ENCODE assay signal across 19 cellular contexts in genomic region chr2:222042666-222043065, GRCh38.
DNase-seq lines count a peak whose midpoint lies in the region; ATAC-seq and TF ChIP-seq lines count a peak whose summit lies in the region.
"Had no signal": no experiment of that assay in that cellular context is flagged by ENCODE, and none has a peak within 500 bp of the region (broad histone marks: within the 10 kb centered on the region; RNA-seq: fewer than 3 reads in every experiment).

No MANE protein-coding gene starts in this region.

- CTCF ChIA-PET in activated CD4-positive, alpha-beta memory T cell treated with anti-CD3 and anti-CD28 coated beads, Interleukin-2, amount 10 ng/mL, durations not matched to agents 7 days and 5 days (lab: Charles Lee): no interaction called here

- no peak for ATAC-seq in GM21786 (IDR thresholded peaks at IDR 0.05; ENCODE audit: unreplicated experiment)
- ATAC-seq: CD8-positive, alpha-beta T cell; GM12878; GM23338; HCT116 had no signal

- no peak overlapping the region for H3K27ac Mint-ChIP-seq in activated CD4-positive, alpha-beta memory T cell treated with anti-CD3 and anti-CD28 coated beads, Interleukin-2, amount 10 ng/mL, durations not matched to agents 7 days and 5 days
- H3K27ac Mint-ChIP-seq: B cell; CD4-positive, CD25-positive, alpha-beta regulatory T cell; CD8-positive, alpha-beta T cell; GM23338; H9; HFFc6 had no signal

- no peak overlapping the region for H3K4me3 Mint-ChIP-seq in activated CD4-positive, alpha-beta memory T cell treated with anti-CD3 and anti-CD28 coated beads, Interleukin-2, amount 10 ng/mL, durations not matched to agents 7 days and 5 days
- H3K4me3 Mint-ChIP-seq: B cell; CD4-positive, CD25-positive, alpha-beta regulatory T cell; CD8-positive, alpha-beta T cell; GM23338; H9; HFFc6 had no signal

- DNase-seq in NCI-H82 (lab: John Stamatoyannopoulos, UW) (peak; percentile 13), NCI-H82 treated with DMSO at 0.1 percent for 48 hours (lab: John Stamatoyannopoulos, UW; ENCODE audit: unreplicated experiment) (no peak), SK-MEL-5 (ENCODE audit: low read depth, low spot score) (peak; percentile 81), foreskin melanocyte (peak; percentile 88), pons (ENCODE audit: low spot score) (peak; percentile 42), GM13977 (ENCODE audit: low spot score) (no peak)
- DNase-seq in activated CD4-positive, alpha-beta memory T cell treated with anti-CD3 and anti-CD28 coated beads, Interleukin-2, amount 10 ng/mL, durations not matched to agents 7 days and 5 days: no peak
- DNase-seq: Calu3; CD4-positive, CD25-positive, alpha-beta regulatory T cell; CD8-positive, alpha-beta T cell; DMS153; DND-41; H9; HFFc6 had no signal

- no peaks in the 10 kb centered on the region for H3K9me3 Mint-ChIP-seq in activated CD4-positive, alpha-beta memory T cell treated with anti-CD3 and anti-CD28 coated beads, Interleukin-2, amount 10 ng/mL, durations not matched to agents 7 days and 5 days
- H3K9me3 Mint-ChIP-seq: CD8-positive, alpha-beta T cell; GM23338; H9; HFFc6 had no signal

- H3K36me3 Mint-ChIP-seq in activated CD4-positive, alpha-beta memory T cell treated with anti-CD3 and anti-CD28 coated beads, Interleukin-2, amount 10 ng/mL, durations not matched to agents 7 days and 5 days (ENCODE audit: low read depth): no peaks in the 10 kb centered on the region
- H3K36me3 Mint-ChIP-seq: CD4-positive, CD25-positive, alpha-beta regulatory T cell; CD8-positive, alpha-beta T cell had no signal

- POLR2A ChIA-PET in activated CD4-positive, alpha-beta memory T cell treated with anti-CD3 and anti-CD28 coated beads, Interleukin-2, amount 10 ng/mL, durations not matched to agents 7 days and 5 days (lab: Charles Lee): no interaction called here

- H3K4me1 Mint-ChIP-seq in activated CD4-positive, alpha-beta memory T cell treated with anti-CD3 and anti-CD28 coated beads, Interleukin-2, amount 10 ng/mL, durations not matched to agents 7 days and 5 days: no peaks in the 10 kb centered on the region
- H3K4me1 Mint-ChIP-seq: B cell; CD4-positive, CD25-positive, alpha-beta regulatory T cell had no signal

- peaks cover 9% of the 10 kb centered on the region for H3K27me3 Mint-ChIP-seq in activated CD4-positive, alpha-beta memory T cell treated with anti-CD3 and anti-CD28 coated beads, Interleukin-2, amount 10 ng/mL, durations not matched to agents 7 days and 5 days
- H3K27me3 Mint-ChIP-seq: B cell; CD4-positive, CD25-positive, alpha-beta regulatory T cell had no signal

- TF ChIP-seq CTCF in GM13977 (IDR thresholded peaks at IDR 0.05; ENCODE audit: extremely low read depth, insufficient read depth, missing control alignments): no peak

- in situ Hi-C loops in SK-MEL-5 (cut with HindIII; ENCODE audit: low pct_unique_long_range_greater_than_20kb, low sequenced_read_pairs): loop anchor here (25.0 kb wide), 1 partner anchor 520 kb away; no protein-coding TSS in a partner anchor
- in situ Hi-C loops in GM13977 (cut with MboI; ENCODE audit: low pct_unique_long_range_greater_than_20kb, low sequenced_read_pairs, unreplicated experiment): no loop called here

Comparison
In these comparisons a context has a peak if more than half of its experiments do, and no peak if none do; other contexts are left out.
1. DNase-seq: peak in NCI-H82 (single experiment), SK-MEL-5 (single experiment), foreskin melanocyte (single experiment) and pons (single experiment); none in NCI-H82 treated with DMSO at 0.1 percent for 48 hours (single experiment), activated CD4-positive, alpha-beta memory T cell treated with anti-CD3 and anti-CD28 coated beads, Interleukin-2, amount 10 ng/mL, durations not matched to agents 7 days and 5 days (single experiment) and GM13977 (single experiment).